In the genomic region with DNA sequence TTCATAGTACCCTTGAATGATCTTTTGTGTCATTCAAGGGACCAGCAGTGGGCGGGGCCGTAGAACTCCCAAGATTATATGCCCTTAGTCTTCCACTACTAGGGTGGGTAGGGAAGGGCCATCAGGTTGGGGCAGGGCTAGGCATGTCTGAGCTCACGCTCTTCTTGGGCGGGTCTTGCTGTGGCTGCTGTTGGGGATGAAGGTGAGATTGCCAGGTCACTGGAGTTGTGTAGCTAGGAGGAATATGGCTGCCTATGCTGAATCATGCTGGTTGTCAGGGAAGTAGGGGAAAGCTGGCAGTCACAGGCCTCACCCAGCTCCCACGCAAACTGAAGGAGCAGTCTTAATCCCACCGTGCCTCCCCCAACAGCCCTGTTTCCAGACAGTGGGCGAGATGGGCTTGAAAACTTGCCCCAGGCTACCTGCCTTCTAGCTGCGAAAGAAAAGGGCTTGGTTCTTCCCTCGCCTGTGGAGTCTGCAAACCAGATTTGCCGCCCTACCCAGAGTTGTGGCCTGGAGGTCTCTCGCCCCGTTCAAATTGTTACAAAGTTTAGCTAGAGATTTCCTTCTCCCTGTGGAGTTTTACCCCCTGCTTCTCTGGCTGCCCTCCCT, we compare ENCODE assay signal across 25 cellular contexts.
A peak's percentile ranks its signal among the peaks of the same experiment; 100 is the strongest.
DNase-seq lines count a peak whose midpoint lies in the region; ATAC-seq, FAIRE-seq and TF ChIP-seq lines count a peak whose summit lies in the region.
"Had no signal": no experiment of that assay in that cellular context is flagged by ENCODE, and none has a peak within 500 bp of the region (broad histone marks: within the 10 kb centered on the region; RNA-seq: fewer than 3 reads in every experiment).

No MANE protein-coding gene starts in this region.

- H3K9me3 Mint-ChIP-seq in MCF 10A (ENCODE audit: unreplicated experiment), result no peaks in the 10 kb centered on the region
- H3K9me3 Mint-ChIP-seq: CD8-positive, alpha-beta memory T cell; HFFc6 had no signal

- CTCF ChIA-PET in mammary epithelial cell (lab: Charles Lee; ENCODE audit: low non-redundant PET) (no interaction called here), MCF 10A (lab: Yijun Ruan, JAX) (interaction anchor here (0.9 to 1.5 kb wide), 5 partner anchors 9 to 208 kb away, joined by 3 to 13 read pairs (median 4); no protein-coding TSS in a partner anchor), H1 (lab: Charles Lee; ENCODE audit: partially characterized antibody) (interaction anchor here (1.2 to 2.9 kb wide), 4 partner anchors 9 to 413 kb away, joined by 3 to 11 read pairs (median 4); no protein-coding TSS in a partner anchor)

- H3K27me3 ChIP-seq in mammary epithelial cell (ENCODE audit: insufficient read depth, low read length) (no peaks in the 10 kb centered on the region), H1 (replicated peaks in 1 of 4; ENCODE audit: control insufficient read depth in 3 of 4, extremely low read depth in 1 of 4, insufficient read depth in 3 of 4, low read length in 3 of 4) (no peaks in the 10 kb centered on the region), mesendoderm (ENCODE audit: insufficient read depth, low read length, poor library complexity) (no peaks in the 10 kb centered on the region)
- H3K27me3 ChIP-seq: BLaER1 treated with 17β-estradiol and CSF1 and Interleukin-3, amounts not matched to agents 10 nM and 100 nM; SJSA1 had no signal

- intact Hi-C loops in mammary epithelial cell (cut with micrococcal nuclease), result no loop called here
- intact Hi-C loops in MCF 10A (cut with micrococcal nuclease), result no loop called here

- H2BK15ac ChIP-seq in H1 (ENCODE audit: low read length) (no peak overlapping the region; the same call in 1 of the 2 replicates), mesendoderm (replicated peaks; ENCODE audit: low read depth) (no peak overlapping the region)

- no peak overlapping the region for H4K8ac ChIP-seq in H1 (ENCODE audit: extremely low read depth, insufficient read depth, low read length)
- H4K8ac ChIP-seq in mesendoderm (ENCODE audit: low read depth, low read length), result no peak overlapping the region

- DNase-seq in mammary epithelial cell (peak; percentile 27), MCF 10A (ENCODE audit: unreplicated experiment) (no peak), H1 (ENCODE audit: low read depth in 1 of 2, low spot score in 2 of 2) (no peak), mesendoderm (no peak), GM12891 (ENCODE audit: insufficient read length, low spot score) (no peak), COLO829 (ENCODE audit: low spot score) (no peak)
- DNase-seq: 8988T; CD8-positive, alpha-beta memory T cell; DMS53; GF-D8; H7; HFFc6; KBM-7; NCI-H1092; NCI-H1436 treated with DMSO at 0.1 percent for 48 hours; NCI-H1930; NCI-H2227 treated with DMSO at 0.1 percent for 48 hours; NCI-H510A treated with DMSO at 0.1 percent for 48 hours; NCI-H774; NK-92 treated with Interleukin-12 subunit alpha and Interleukin-12 subunit beta, amount 100 ng/mL, for 24 hours had no signal

- H2AFZ ChIP-seq in mammary epithelial cell (ENCODE audit: low read depth, low read length), result peak overlapping the region; percentile 16
- no peak overlapping the region for H2AFZ ChIP-seq in H1 (ENCODE audit: low read length)

- H4K5ac ChIP-seq in H1 (ENCODE audit: insufficient read length, low read depth, low read length) (no peak overlapping the region), mesendoderm (ENCODE audit: low read length) (no peak overlapping the region)

- H3K4ac ChIP-seq in H1 (replicated peaks; ENCODE audit: insufficient read length, low read depth, low read length) (no peak overlapping the region), mesendoderm (ENCODE audit: low read depth, low read length) (no peak overlapping the region)

- H3K36me3 Mint-ChIP-seq in MCF 10A (ENCODE audit: insufficient read depth, unreplicated experiment), result peaks cover 46% of the 10 kb centered on the region

- H3K23ac ChIP-seq in H1 (ENCODE audit: insufficient read length) (no peak overlapping the region), mesendoderm (ENCODE audit: low read length) (peak overlapping the region; percentile 38)

- no peak overlapping the region for H3K27ac Mint-ChIP-seq in MCF 10A (ENCODE audit: low read depth, unreplicated experiment)
- H3K27ac Mint-ChIP-seq: CD8-positive, alpha-beta memory T cell; HFFc6 had no signal

- no peaks in the 10 kb centered on the region; the same call in 1 of the 2 replicates for H3K23me2 ChIP-seq in H1 (ENCODE audit: low read depth, low read length)

- H2AK5ac ChIP-seq in H1 (ENCODE audit: low read depth, low read length) (no peak overlapping the region), mesendoderm (ENCODE audit: low read length) (no peak overlapping the region)

- POLR2A ChIA-PET in MCF 10A (lab: Yijun Ruan, JAX) (no interaction called here), H1 (lab: Charles Lee; ENCODE audit: partially characterized antibody) (no interaction called here)

- no peak for FAIRE-seq in H1 (lab: Jason Lieb, UNC)
- no peak for FAIRE-seq in GM12891 (lab: Jason Lieb, UNC)
- FAIRE-seq: HepG2 had no signal

- no peak overlapping the region for H3K4me3 Mint-ChIP-seq in MCF 10A (ENCODE audit: unreplicated experiment)
- H3K4me3 Mint-ChIP-seq: CD8-positive, alpha-beta memory T cell; HFFc6 had no signal

- no peak overlapping the region for H3K14ac ChIP-seq in H1 (ENCODE audit: insufficient read length)

- H3K56ac ChIP-seq in H1 (replicated peaks; ENCODE audit: insufficient read length, low read depth, low read length), result no peak overlapping the region
- no peak overlapping the region for H3K56ac ChIP-seq in mesendoderm (ENCODE audit: low read length)

- no peak overlapping the region for H2BK12ac ChIP-seq in H1 (ENCODE audit: low read depth, low read length)

- H3K36me3 ChIP-seq in mammary epithelial cell (ENCODE audit: insufficient read depth, low read length), result peaks cover 2% of the 10 kb centered on the region
- H3K36me3 ChIP-seq in H1 (ENCODE audit: control insufficient read depth in 2 of 4, insufficient read depth in 4 of 4, low read length in 3 of 4), result peaks cover 0 to 41% (median 15%) of the 10 kb centered on the region in 4 experiments; a peak in 4 of 8 replicates
- no peaks in the 10 kb centered on the region for H3K36me3 ChIP-seq in mesendoderm (ENCODE audit: control insufficient read depth, insufficient read depth, low read length)

- H2BK5ac ChIP-seq in H1 (ENCODE audit: low read depth, low read length), result peak overlapping the region; percentile 75; the same call in 1 of the 2 replicates
- no peak overlapping the region for H2BK5ac ChIP-seq in mesendoderm (ENCODE audit: low read length)

- in situ Hi-C loops in mammary epithelial cell (cut with MboI; ENCODE audit: low sequenced_read_pairs in 2 of 2), result loop anchor here in 1 of 2 donors (25.0 kb wide), 1 partner anchor 210 kb away; no protein-coding TSS in a partner anchor

- H4K20me1 ChIP-seq in mammary epithelial cell (ENCODE audit: insufficient read depth, low read length) (no peaks in the 10 kb centered on the region), H1 (replicated peaks in 1 of 2; ENCODE audit: control insufficient read depth in 1 of 2, insufficient read depth in 2 of 2, low read length in 2 of 2) (no peaks in the 10 kb centered on the region)
- H4K20me1 ChIP-seq: BLaER1 treated with 17β-estradiol and CSF1 and Interleukin-3, amounts not matched to agents 10 nM and 100 nM had no signal

- TF ChIP-seq RAD21 in H1 (IDR thresholded peaks at IDR 0.05 in 1 of 2, conservative IDR thresholded peaks at IDR 0.05 in 1 of 2; ENCODE audit: low read depth in 2 of 2, low read length in 2 of 2), result no peak

- dilution Hi-C loops in mammary epithelial cell (cut with HindIII; ENCODE audit: low sequenced_read_pairs), result no loop called here

- H3K79me1 ChIP-seq in H1 (ENCODE audit: low read depth, low read length) (no peaks in the 10 kb centered on the region), mesendoderm (ENCODE audit: low read length) (no peaks in the 10 kb centered on the region)

- H3K27ac ChIP-seq in mammary epithelial cell (ENCODE audit: insufficient read depth, low read depth, low read length), result no peak overlapping the region
- H3K27ac ChIP-seq in H1 (ENCODE audit: low read depth, low read length), result no peak overlapping the region
- H3K27ac ChIP-seq in mesendoderm (ENCODE audit: low read depth, low read length), result no peak overlapping the region
- H3K27ac ChIP-seq: BLaER1 treated with 17β-estradiol and CSF1 and Interleukin-3, amounts not matched to agents 10 nM and 100 nM; SJSA1 had no signal

- no peak overlapping the region for H2BK20ac ChIP-seq in H1 (ENCODE audit: low read length)

- no peaks in the 10 kb centered on the region for H3K9me3 ChIP-seq in mammary epithelial cell (replicated peaks; ENCODE audit: insufficient read depth, low read length)
- no peaks in the 10 kb centered on the region for H3K9me3 ChIP-seq in H1 (ENCODE audit: insufficient read depth in 2 of 2, low read depth in 1 of 2, low read length in 1 of 2)
- H3K9me3 ChIP-seq: SJSA1 had no signal

- H3K4me3 ChIP-seq in mammary epithelial cell (replicated peaks in 1 of 3; ENCODE audit: insufficient read depth in 1 of 3, low read depth in 2 of 3, low read length in 3 of 3) (no peak overlapping the region), H1 (ENCODE audit: extremely low read depth in 1 of 4, insufficient read depth in 2 of 4, low read depth in 3 of 4, low read length in 4 of 4) (no peak overlapping the region), mesendoderm (ENCODE audit: low read length) (no peak overlapping the region)
- H3K4me3 ChIP-seq: BLaER1 treated with 17β-estradiol and CSF1 and Interleukin-3, amounts not matched to agents 10 nM and 100 nM; SJSA1 had no signal

- H4K91ac ChIP-seq in H1 (replicated peaks; ENCODE audit: insufficient read length, low read length), result no peak overlapping the region

- TF ChIP-seq POLR2A in H1 (IDR thresholded peaks at IDR 0.05; ENCODE audit: control extremely low read depth in 1 of 2, low read depth in 2 of 2, low read length in 2 of 2) (no peak), GM12891 (IDR thresholded peaks at IDR 0.05; ENCODE audit: low read depth, low read length) (no peak)

- no peaks in the 10 kb centered on the region for H3K27me3 Mint-ChIP-seq in MCF 10A (ENCODE audit: insufficient read depth, unreplicated experiment)
- H3K27me3 Mint-ChIP-seq: CD8-positive, alpha-beta memory T cell had no signal

- H3K79me2 ChIP-seq in mammary epithelial cell (ENCODE audit: insufficient read depth, low read length), result peaks cover 3% of the 10 kb centered on the region
- peaks cover 0 to 5% of the 10 kb centered on the region in 2 experiments; a peak in 2 of 4 replicates for H3K79me2 ChIP-seq in H1 (ENCODE audit: control insufficient read depth in 1 of 2, insufficient read depth in 2 of 2, low read length in 2 of 2)
- no peaks in the 10 kb centered on the region for H3K79me2 ChIP-seq in mesendoderm (ENCODE audit: control insufficient read depth, insufficient read depth, low read length)

- TF ChIP-seq EP300 in H1 (IDR thresholded peaks at IDR 0.05; ENCODE audit: borderline replicate concordance in 1 of 2, low read depth in 2 of 2, low read length in 2 of 2), result no peak

- H3K18ac ChIP-seq in H1 (ENCODE audit: extremely low read depth, low read length), result no peak overlapping the region
- no peak overlapping the region for H3K18ac ChIP-seq in mesendoderm (ENCODE audit: low read length)

- no peaks in the 10 kb centered on the region for H3K4me1 Mint-ChIP-seq in MCF 10A (ENCODE audit: insufficient read depth, unreplicated experiment)

- no peak overlapping the region for H2BK120ac ChIP-seq in H1 (replicated peaks; ENCODE audit: low read depth, low read length)
- H2BK120ac ChIP-seq in mesendoderm (ENCODE audit: low read depth, low read length), result no peak overlapping the region

- ATAC-seq in HG03460 (IDR thresholded peaks at IDR 0.05; ENCODE audit: unreplicated experiment), result no peak
- ATAC-seq: HepG2, Panc1 had no signal

- H3K4me2 ChIP-seq in mammary epithelial cell (ENCODE audit: insufficient read depth, low read depth, low read length) (no peak overlapping the region), H1 (ENCODE audit: insufficient read depth in 1 of 2, low read depth in 2 of 2, low read length in 2 of 2) (no peak overlapping the region), mesendoderm (ENCODE audit: low read length) (no peak overlapping the region)
- H3K4me2 ChIP-seq: BLaER1 treated with 17β-estradiol and CSF1 and Interleukin-3, amounts not matched to agents 10 nM and 100 nM had no signal

- no peak for TF ChIP-seq CTCF in mammary epithelial cell (conservative IDR thresholded peaks at IDR 0.05 in 1 of 2, IDR thresholded peaks at IDR 0.05 in 1 of 2; ENCODE audit: extremely low read depth in 1 of 2, insufficient read depth in 1 of 2, low read depth in 1 of 2, low read length in 2 of 2)
- TF ChIP-seq CTCF in MCF 10A (IDR thresholded peaks at IDR 0.05; ENCODE audit: unreplicated experiment), result no peak
- TF ChIP-seq CTCF in H1 (IDR thresholded peaks at IDR 0.05; ENCODE audit: control extremely low read depth in 1 of 3, insufficient read depth in 1 of 3, low read depth in 1 of 3, low read length in 3 of 3), result no peak

- BruUV-seq in mammary epithelial cell (replicated peaks; lab: Mats Ljungman, UMichigan) (no TSS peak), MCF 10A (replicated peaks; lab: Mats Ljungman, UMichigan) (no TSS peak)

- H3K4me1 ChIP-seq in mammary epithelial cell (ENCODE audit: insufficient read depth, low read length) (peaks cover 4% of the 10 kb centered on the region), H1 (replicated peaks in 1 of 4; ENCODE audit: control insufficient read depth in 3 of 4, insufficient read depth in 4 of 4, low read length in 3 of 4) (no peaks in the 10 kb centered on the region), mesendoderm (ENCODE audit: control insufficient read depth, low read depth, low read length) (no peaks in the 10 kb centered on the region)
- H3K4me1 ChIP-seq: BLaER1 treated with 17β-estradiol and CSF1 and Interleukin-3, amounts not matched to agents 10 nM and 100 nM; SJSA1 had no signal

- H3K9ac ChIP-seq in mammary epithelial cell (ENCODE audit: insufficient read depth, low read length) (no peak overlapping the region), H1 (replicated peaks in 1 of 4; ENCODE audit: extremely low read depth in 1 of 4, low read depth in 3 of 4, low read length in 3 of 4) (no peak overlapping the region; a peak in 1 of 7 replicates), mesendoderm (ENCODE audit: low read length) (no peak overlapping the region)
- H3K9ac ChIP-seq: BLaER1 treated with 17β-estradiol and CSF1 and Interleukin-3, amounts not matched to agents 10 nM and 100 nM had no signal

- 84% methylated on average over 8 of the region's 12 CpGs for WGBS in mammary epithelial cell (ENCODE audit: low coverage, missing lambda C conversion rate)
- 83% methylated on average over 12 of the region's 12 CpGs; no CpG with 5 or more reads in 1 of the 2 experiments for WGBS in H1 (ENCODE audit: extremely low coverage in 1 of 2, insufficient coverage in 1 of 2, insufficient read length in 1 of 2, insufficient replicate concordance in 2 of 2, low coverage in 1 of 2, low lambda C conversion rate in 2 of 2, missing lambda C conversion rate in 1 of 2), 2 experiments
- WGBS in mesendoderm (ENCODE audit: extremely low coverage, insufficient coverage, low lambda C conversion rate), result no CpG with 5 or more reads among the region's 12 CpGs
